In the genomic region with DNA sequence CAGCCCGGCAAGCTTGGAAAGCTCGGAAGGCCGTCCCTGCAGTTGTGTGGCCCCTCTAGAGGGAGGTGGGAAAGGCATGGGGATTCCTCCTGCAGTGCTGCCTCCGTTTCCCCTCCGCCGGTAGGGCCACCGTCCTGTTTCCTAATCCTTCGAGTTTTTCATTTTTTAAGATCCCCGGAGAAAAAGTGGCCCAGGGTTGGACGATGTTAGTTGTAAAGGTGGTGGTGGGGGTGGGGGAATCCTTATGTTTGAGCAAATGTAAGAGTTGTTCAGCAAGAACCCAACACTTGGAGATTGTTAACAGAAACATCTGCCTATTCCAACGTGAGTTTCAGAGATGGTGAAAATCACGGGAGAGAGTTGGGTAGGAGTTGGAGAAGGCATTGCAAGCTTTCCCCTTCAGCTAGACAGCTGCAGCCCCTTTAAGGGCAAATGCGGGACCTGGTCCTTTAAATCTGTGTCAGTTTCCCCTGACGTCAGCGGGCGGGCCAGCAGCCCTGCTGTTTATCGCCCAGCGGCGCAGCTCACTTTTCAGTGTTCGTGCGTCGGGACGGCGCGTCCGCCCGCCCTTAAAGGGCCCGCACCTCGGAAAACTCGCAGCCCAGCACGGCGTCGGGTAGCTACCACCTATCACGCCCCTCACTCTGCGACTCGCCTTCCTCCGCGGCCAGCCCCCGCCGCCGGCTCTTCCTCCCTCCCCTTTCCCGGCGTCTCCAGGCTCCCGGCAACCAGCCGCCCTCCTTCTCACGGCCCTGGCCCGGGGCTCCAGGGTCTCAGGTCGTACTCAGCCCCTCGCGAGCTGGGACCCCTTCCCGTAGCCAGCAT, we compare ENCODE assay signal across 1 cellular context.
TF ChIP-seq lines count a peak whose summit lies in the region.

SIDT2 (plus strand) TSS at position 534 of the 825 bp plus-strand sequence. CDS start 521 bp downstream, outside the sequence.

TF ChIP-seq in HepG2, 621 proteins besides CTCF, POLR2A, EP300 and RAD21 (continued from another document and continues in another):
- TF ChIP-seq, protein P1, sequence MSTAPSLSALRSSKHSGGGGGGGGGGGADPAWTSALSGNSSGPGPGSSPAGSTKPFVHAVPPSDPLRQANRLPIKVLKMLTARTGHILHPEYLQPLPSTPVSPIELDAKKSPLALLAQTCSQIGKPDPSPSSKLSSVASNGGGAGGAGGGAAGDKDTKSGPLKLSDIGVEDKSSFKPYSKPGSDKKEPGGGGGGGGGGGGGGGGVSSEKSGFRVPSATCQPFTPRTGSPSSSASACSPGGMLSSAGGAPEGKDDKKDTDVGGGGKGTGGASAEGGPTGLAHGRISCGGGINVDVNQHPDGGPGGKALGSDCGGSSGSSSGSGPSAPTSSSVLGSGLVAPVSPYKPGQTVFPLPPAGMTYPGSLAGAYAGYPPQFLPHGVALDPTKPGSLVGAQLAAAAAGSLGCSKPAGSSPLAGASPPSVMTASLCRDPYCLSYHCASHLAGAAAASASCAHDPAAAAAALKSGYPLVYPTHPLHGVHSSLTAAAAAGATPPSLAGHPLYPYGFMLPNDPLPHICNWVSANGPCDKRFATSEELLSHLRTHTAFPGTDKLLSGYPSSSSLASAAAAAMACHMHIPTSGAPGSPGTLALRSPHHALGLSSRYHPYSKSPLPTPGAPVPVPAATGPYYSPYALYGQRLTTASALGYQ (CRISPR knock-in tag; IDR thresholded peaks at IDR 0.05) = no peak
- TF ChIP-seq GLMP (CRISPR knock-in tag; IDR thresholded peaks at IDR 0.05; ENCODE audit: borderline replicate concordance) (no peak), ZNF879 (CRISPR knock-in tag; IDR thresholded peaks at IDR 0.05) (no peak), RFXAP (CRISPR knock-in tag; IDR thresholded peaks at IDR 0.05; ENCODE audit: borderline replicate concordance) (no peak), MNT (IDR thresholded peaks at IDR 0.05) (no peak), ZNF580 (CRISPR knock-in tag; IDR thresholded peaks at IDR 0.05; ENCODE audit: borderline replicate concordance, low read depth) (no peak; the same call in 1 of the 2 replicates), HMGA1 (CRISPR knock-in tag; conservative IDR thresholded peaks at IDR 0.05) (no peak), ZMYM2 (CRISPR knock-in tag; IDR thresholded peaks at IDR 0.05) (no peak), ZSCAN9 (CRISPR knock-in tag; IDR thresholded peaks at IDR 0.05; ENCODE audit: borderline replicate concordance) (0 out of 2 replicates have a peak, but pooled peaks have one; percentile 35), ZNF446 (CRISPR knock-in tag; IDR thresholded peaks at IDR 0.05) (no peak), ZNF883 (CRISPR knock-in tag; IDR thresholded peaks at IDR 0.05; ENCODE audit: not compliant biosample characterization) (no peak), ZBTB37 (CRISPR knock-in tag; IDR thresholded peaks at IDR 0.05) (no peak), ZNF75D (CRISPR knock-in tag; IDR thresholded peaks at IDR 0.05; ENCODE audit: borderline replicate concordance) (no peak), SALL2 (CRISPR knock-in tag; IDR thresholded peaks at IDR 0.05) (no peak), ZNF205 (CRISPR knock-in tag; IDR thresholded peaks at IDR 0.05) (no peak), ZBTB44 (CRISPR knock-in tag; IDR thresholded peaks at IDR 0.05) (no peak), HHEX (CRISPR knock-in tag; IDR thresholded peaks at IDR 0.05) (no peak), ZNF629 (CRISPR knock-in tag; conservative IDR thresholded peaks at IDR 0.05) (0 out of 2 replicates have a peak, but pooled peaks have one; percentile 8), ZNF30 (CRISPR knock-in tag; IDR thresholded peaks at IDR 0.05) (no peak), RFX3 (CRISPR knock-in tag; IDR thresholded peaks at IDR 0.05) (peak; percentile 56; the same call in 1 of the 2 replicates), ZNF670 (CRISPR knock-in tag; IDR thresholded peaks at IDR 0.05; ENCODE audit: borderline replicate concordance) (0 out of 2 replicates have a peak, but pooled peaks have one; percentile 37), ZNF501 (CRISPR knock-in tag; IDR thresholded peaks at IDR 0.05) (peak; percentile 31; the same call in 1 of the 2 replicates), REXO4 (CRISPR knock-in tag; IDR thresholded peaks at IDR 0.05; ENCODE audit: borderline replicate concordance) (no peak), BRD4 (CRISPR knock-in tag; IDR thresholded peaks at IDR 0.05) (no peak), ZNF746 (CRISPR knock-in tag; IDR thresholded peaks at IDR 0.05) (0 out of 2 replicates have a peak, but pooled peaks have one; percentile 24), SMC3 (IDR thresholded peaks at IDR 0.05; ENCODE audit: low read length) (no peak), NCOA1 (CRISPR knock-in tag; IDR thresholded peaks at IDR 0.05) (no peak), JUN (CRISPR knock-in tag; IDR thresholded peaks at IDR 0.05) (no peak), NFE2L2 (IDR thresholded peaks at IDR 0.05; ENCODE audit: low read length) (no peak)
- TF ChIP-seq, protein P2, sequence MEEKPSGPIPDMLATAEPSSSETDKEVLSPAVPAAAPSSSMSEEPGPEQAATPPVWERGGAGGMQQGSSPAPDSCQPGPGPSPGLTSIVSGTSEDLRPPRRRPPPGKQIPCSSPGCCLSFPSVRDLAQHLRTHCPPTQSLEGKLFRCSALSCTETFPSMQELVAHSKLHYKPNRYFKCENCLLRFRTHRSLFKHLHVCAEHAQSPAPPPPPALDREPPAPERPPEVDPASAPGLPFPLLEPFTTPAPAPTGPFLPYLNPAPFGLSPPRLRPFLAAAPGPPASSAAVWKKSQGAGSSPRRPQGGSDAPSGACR (CRISPR knock-in tag; IDR thresholded peaks at IDR 0.05) = no peak
- TF ChIP-seq, protein P3, sequence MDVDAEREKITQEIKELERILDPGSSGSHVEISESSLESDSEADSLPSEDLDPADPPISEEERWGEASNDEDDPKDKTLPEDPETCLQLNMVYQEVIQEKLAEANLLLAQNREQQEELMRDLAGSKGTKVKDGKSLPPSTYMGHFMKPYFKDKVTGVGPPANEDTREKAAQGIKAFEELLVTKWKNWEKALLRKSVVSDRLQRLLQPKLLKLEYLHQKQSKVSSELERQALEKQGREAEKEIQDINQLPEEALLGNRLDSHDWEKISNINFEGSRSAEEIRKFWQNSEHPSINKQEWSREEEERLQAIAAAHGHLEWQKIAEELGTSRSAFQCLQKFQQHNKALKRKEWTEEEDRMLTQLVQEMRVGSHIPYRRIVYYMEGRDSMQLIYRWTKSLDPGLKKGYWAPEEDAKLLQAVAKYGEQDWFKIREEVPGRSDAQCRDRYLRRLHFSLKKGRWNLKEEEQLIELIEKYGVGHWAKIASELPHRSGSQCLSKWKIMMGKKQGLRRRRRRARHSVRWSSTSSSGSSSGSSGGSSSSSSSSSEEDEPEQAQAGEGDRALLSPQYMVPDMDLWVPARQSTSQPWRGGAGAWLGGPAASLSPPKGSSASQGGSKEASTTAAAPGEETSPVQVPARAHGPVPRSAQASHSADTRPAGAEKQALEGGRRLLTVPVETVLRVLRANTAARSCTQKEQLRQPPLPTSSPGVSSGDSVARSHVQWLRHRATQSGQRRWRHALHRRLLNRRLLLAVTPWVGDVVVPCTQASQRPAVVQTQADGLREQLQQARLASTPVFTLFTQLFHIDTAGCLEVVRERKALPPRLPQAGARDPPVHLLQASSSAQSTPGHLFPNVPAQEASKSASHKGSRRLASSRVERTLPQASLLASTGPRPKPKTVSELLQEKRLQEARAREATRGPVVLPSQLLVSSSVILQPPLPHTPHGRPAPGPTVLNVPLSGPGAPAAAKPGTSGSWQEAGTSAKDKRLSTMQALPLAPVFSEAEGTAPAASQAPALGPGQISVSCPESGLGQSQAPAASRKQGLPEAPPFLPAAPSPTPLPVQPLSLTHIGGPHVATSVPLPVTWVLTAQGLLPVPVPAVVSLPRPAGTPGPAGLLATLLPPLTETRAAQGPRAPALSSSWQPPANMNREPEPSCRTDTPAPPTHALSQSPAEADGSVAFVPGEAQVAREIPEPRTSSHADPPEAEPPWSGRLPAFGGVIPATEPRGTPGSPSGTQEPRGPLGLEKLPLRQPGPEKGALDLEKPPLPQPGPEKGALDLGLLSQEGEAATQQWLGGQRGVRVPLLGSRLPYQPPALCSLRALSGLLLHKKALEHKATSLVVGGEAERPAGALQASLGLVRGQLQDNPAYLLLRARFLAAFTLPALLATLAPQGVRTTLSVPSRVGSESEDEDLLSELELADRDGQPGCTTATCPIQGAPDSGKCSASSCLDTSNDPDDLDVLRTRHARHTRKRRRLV (CRISPR knock-in tag; IDR thresholded peaks at IDR 0.05) = no peak
- TF ChIP-seq, protein P4, sequence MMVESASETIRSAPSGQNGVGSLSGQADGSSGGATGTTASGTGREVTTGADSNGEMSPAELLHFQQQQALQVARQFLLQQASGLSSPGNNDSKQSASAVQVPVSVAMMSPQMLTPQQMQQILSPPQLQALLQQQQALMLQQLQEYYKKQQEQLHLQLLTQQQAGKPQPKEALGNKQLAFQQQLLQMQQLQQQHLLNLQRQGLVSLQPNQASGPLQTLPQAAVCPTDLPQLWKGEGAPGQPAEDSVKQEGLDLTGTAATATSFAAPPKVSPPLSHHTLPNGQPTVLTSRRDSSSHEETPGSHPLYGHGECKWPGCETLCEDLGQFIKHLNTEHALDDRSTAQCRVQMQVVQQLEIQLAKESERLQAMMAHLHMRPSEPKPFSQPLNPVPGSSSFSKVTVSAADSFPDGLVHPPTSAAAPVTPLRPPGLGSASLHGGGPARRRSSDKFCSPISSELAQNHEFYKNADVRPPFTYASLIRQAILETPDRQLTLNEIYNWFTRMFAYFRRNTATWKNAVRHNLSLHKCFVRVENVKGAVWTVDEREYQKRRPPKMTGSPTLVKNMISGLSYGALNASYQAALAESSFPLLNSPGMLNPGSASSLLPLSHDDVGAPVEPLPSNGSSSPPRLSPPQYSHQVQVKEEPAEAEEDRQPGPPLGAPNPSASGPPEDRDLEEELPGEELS (CRISPR knock-in tag; IDR thresholded peaks at IDR 0.05) = peak; percentile 57; the same call in 1 of the 2 replicates
- TF ChIP-seq, protein P5, sequence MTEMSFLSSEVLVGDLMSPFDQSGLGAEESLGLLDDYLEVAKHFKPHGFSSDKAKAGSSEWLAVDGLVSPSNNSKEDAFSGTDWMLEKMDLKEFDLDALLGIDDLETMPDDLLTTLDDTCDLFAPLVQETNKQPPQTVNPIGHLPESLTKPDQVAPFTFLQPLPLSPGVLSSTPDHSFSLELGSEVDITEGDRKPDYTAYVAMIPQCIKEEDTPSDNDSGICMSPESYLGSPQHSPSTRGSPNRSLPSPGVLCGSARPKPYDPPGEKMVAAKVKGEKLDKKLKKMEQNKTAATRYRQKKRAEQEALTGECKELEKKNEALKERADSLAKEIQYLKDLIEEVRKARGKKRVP (CRISPR knock-in tag; IDR thresholded peaks at IDR 0.05) = no peak
- TF ChIP-seq, protein P6, sequence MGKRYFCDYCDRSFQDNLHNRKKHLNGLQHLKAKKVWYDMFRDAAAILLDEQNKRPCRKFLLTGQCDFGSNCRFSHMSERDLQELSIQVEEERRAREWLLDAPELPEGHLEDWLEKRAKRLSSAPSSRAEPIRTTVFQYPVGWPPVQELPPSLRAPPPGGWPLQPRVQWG (CRISPR knock-in tag; IDR thresholded peaks at IDR 0.05; ENCODE audit: borderline replicate concordance, low read depth) = no peak
